In the genomic region with DNA sequence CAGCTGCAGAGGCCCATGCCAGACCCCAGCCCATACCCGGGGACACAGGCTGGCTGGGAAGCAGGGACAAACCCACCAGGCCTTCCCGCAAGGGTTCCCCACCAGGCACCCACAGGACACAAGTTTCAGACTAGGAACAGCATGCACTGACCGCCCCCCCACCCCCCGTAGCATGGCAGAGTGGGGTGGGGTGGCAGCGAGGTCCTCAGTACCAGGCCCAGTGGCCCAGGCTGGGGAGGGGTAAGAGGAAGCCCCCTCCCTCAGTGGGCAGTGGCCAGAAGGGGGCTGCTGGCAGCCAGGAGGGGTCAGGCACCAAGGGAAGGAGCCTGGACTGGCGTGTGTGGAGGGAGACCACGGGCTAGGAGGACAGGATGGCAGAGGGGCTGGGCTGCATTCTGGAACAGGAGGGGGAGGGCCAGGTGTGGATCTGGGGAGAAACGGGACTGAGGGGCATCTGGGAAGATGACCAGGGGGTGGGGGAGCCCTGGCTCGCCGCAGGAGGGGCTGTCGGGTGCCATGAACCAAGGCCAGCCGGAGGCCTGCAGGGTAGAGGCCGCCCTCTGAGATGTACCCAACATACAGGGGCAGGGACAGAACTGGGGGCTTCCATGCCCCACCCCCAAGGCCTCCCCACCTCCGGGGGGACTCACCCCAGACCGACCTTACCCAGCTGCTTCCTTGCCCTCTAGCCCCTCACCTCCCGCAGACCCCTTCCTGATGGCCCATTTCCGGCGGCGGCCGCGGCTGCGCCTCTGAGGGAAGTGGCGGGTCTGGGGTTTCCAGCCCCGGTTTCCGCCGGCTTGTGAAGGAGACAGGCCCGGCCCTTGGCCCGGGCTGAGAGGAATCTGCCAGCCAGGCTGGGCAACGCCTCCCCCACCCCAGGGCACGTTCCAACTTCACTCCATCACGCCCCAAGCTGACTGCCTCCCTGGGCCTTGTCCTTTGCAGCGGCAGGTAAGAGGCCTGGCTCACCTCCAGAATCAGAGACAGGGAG, we compare ENCODE assay signal across 12 cellular contexts. TPM values are rescaled to one million over a fixed set of nuclear protein-coding genes. Genes with fewer than 3 reads are reported as not detected.
DNase-seq lines count a peak whose midpoint lies in the region; ATAC-seq and TF ChIP-seq lines count a peak whose summit lies in the region.
"Had no signal": no experiment of that assay in that cellular context is flagged by ENCODE, and none has a peak within 500 bp of the region (broad histone marks: within the 10 kb centered on the region; RNA-seq: fewer than 3 reads in every experiment).

No MANE protein-coding gene starts in this region.

- no peaks in the 10 kb centered on the region for H3K36me3 Mint-ChIP-seq in stimulated activated effector memory CD8-positive, alpha-beta T cell treated with anti-CD3 and anti-CD28 coated beads, Interleukin-12 subunit alpha, Interleukin-12 subunit beta, amount 100 ng/mL, for 72 hours
- H3K36me3 Mint-ChIP-seq: activated naive CD4-positive, alpha-beta T cell treated with anti-CD3 and anti-CD28 coated beads, Interleukin-2, amount 50 U/mL, for 24 hours; type B pancreatic cell had no signal

- no peak overlapping the region for H3K4me3 ChIP-seq in WERI-Rb-1 (ENCODE audit: low read depth, low read length)
- H3K4me3 ChIP-seq: SK-N-MC had no signal

- peak overlapping the region; percentile 94 for H3K27ac ChIP-seq in WERI-Rb-1
- H3K27ac ChIP-seq: SK-N-MC had no signal

- ATAC-seq in stimulated activated effector memory CD8-positive, alpha-beta T cell treated with anti-CD3 and anti-CD28 coated beads, Interleukin-12 subunit alpha, Interleukin-12 subunit beta, amount 100 ng/mL, for 72 hours = peak; percentile 43
- ATAC-seq in HG03159 (IDR thresholded peaks at IDR 0.05; ENCODE audit: unreplicated experiment) = no peak
- ATAC-seq in HG02623 (IDR thresholded peaks at IDR 0.05; ENCODE audit: unreplicated experiment) = no peak

- peak overlapping the region; percentile 88 for H3K27ac Mint-ChIP-seq in stimulated activated effector memory CD8-positive, alpha-beta T cell treated with anti-CD3 and anti-CD28 coated beads, Interleukin-12 subunit alpha, Interleukin-12 subunit beta, amount 100 ng/mL, for 72 hours
- H3K27ac Mint-ChIP-seq: activated naive CD4-positive, alpha-beta T cell treated with anti-CD3 and anti-CD28 coated beads, Interleukin-2, amount 50 U/mL, for 24 hours; type B pancreatic cell had no signal

- H3K27me3 ChIP-seq in WERI-Rb-1 (ENCODE audit: insufficient read depth, low read depth, severe bottlenecking) = no peaks in the 10 kb centered on the region

- DNase-seq in activated CD8-positive, alpha-beta memory T cell treated with anti-CD3 and anti-CD28 coated beads for 24 hours = peak; percentile 80
- no peak for DNase-seq in activated CD8-positive, alpha-beta memory T cell treated with anti-CD3 and anti-CD28 coated beads, Interleukin-2, amount 50 U/mL, for 48 hours
- no peak for DNase-seq in WERI-Rb-1
- DNase-seq in dermis blood vessel endothelial cell = peak; percentile 59
- peak; percentile 37 to 76 for DNase-seq in stimulated activated effector memory CD8-positive, alpha-beta T cell treated with anti-CD3 and anti-CD28 coated beads, Interleukin-12 subunit alpha, Interleukin-12 subunit beta, amount 100 ng/mL, for 72 hours (ENCODE audit: low spot score in 2 of 2)
- no peak for DNase-seq in NCI-H2227 treated with DMSO at 0.1 percent for 48 hours (lab: John Stamatoyannopoulos, UW)
- DNase-seq: NCI-H446 treated with DMSO at 0.1 percent for 48 hours had no signal

- H3K4me1 Mint-ChIP-seq in stimulated activated effector memory CD8-positive, alpha-beta T cell treated with anti-CD3 and anti-CD28 coated beads, Interleukin-12 subunit alpha, Interleukin-12 subunit beta, amount 100 ng/mL, for 72 hours = peaks cover 38% of the 10 kb centered on the region

- no peak for TF ChIP-seq CTCF in WERI-Rb-1 (IDR thresholded peaks at IDR 0.05; ENCODE audit: low read depth, low read length)

- H3K9me3 Mint-ChIP-seq in stimulated activated effector memory CD8-positive, alpha-beta T cell treated with anti-CD3 and anti-CD28 coated beads, Interleukin-12 subunit alpha, Interleukin-12 subunit beta, amount 100 ng/mL, for 72 hours = no peaks in the 10 kb centered on the region
- H3K9me3 Mint-ChIP-seq: activated naive CD4-positive, alpha-beta T cell treated with anti-CD3 and anti-CD28 coated beads, Interleukin-2, amount 50 U/mL, for 24 hours; type B pancreatic cell had no signal

- no peaks in the 10 kb centered on the region for H3K9me3 ChIP-seq in WERI-Rb-1 (ENCODE audit: severe bottlenecking)

- peak overlapping the region; percentile 59 for H3K4me3 Mint-ChIP-seq in stimulated activated effector memory CD8-positive, alpha-beta T cell treated with anti-CD3 and anti-CD28 coated beads, Interleukin-12 subunit alpha, Interleukin-12 subunit beta, amount 100 ng/mL, for 72 hours
- H3K4me3 Mint-ChIP-seq: activated naive CD4-positive, alpha-beta T cell treated with anti-CD3 and anti-CD28 coated beads, Interleukin-2, amount 50 U/mL, for 24 hours; type B pancreatic cell had no signal

- H3K36me3 ChIP-seq in WERI-Rb-1 = peaks cover 27% of the 10 kb centered on the region

RNA-seq across cellular contexts. Expression of gene JAG2, which starts 5.6 kb away (rescaled TPM):
- 72.5 and 76.1 TPM in 2 replicates for total RNA-seq in dermis blood vessel endothelial cell

RNA-seq across cellular contexts. Expression of gene NUDT14, which starts 6.9 kb away (rescaled TPM):
- total RNA-seq in dermis blood vessel endothelial cell = 38.7 and 77.4 TPM in 2 replicates

Comparison
In these comparisons a context has a peak if more than half of its experiments do, and no peak if none do; other contexts are left out.
1. DNase-seq: peak in activated CD8-positive, alpha-beta memory T cell treated with anti-CD3 and anti-CD28 coated beads for 24 hours (single experiment), dermis blood vessel endothelial cell (single experiment) and stimulated activated effector memory CD8-positive, alpha-beta T cell treated with anti-CD3 and anti-CD28 coated beads, Interleukin-12 subunit alpha, Interleukin-12 subunit beta, amount 100 ng/mL, for 72 hours (2 of 2); none in activated CD8-positive, alpha-beta memory T cell treated with anti-CD3 and anti-CD28 coated beads, Interleukin-2, amount 50 U/mL, for 48 hours (single experiment), WERI-Rb-1 (single experiment) and NCI-H2227 treated with DMSO at 0.1 percent for 48 hours (single experiment).